In the genomic region with DNA sequence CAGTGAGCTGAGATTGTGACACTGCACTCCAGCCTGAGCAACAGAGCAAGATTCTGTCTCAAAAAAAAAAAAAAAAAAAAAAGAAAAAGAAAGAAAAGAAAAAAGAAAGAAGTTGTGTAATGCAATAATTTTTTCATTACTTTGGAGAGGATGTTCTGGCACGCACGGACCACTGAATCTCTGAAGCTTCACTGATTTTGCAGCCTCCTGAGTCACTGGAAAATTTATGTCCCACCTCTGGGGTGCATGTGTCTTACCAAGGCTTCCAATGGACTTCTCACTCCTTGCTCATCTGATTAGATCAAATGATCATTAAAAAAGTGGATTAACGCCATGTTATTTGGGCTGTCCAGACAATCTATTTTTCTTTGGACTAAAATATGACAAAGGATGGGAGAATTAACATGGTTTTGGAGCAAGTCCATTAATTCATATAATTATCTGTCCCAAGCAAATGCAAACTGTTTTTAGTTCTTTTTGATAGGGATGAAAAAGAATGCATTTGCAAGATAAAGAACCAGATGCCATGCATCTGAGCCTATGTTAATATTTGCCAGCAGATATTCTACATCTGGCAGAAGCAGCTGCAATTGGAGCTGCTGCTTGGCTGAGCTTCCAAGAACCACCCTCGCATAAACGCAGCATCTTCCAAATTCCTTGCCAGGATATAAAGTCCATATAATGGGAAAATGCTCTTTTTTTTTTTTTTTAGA, we compare ENCODE assay signal across 24 cellular contexts. TPM values are rescaled to one million over a fixed set of nuclear protein-coding genes. Genes with fewer than 3 reads are reported as not detected.
"Had no signal": no experiment of that assay in that cellular context is flagged by ENCODE, and none has a peak within 500 bp of the region (broad histone marks: within the 10 kb centered on the region; RNA-seq: fewer than 3 reads in every experiment).

No MANE protein-coding gene starts in this region.

- FAIRE-seq: urothelium cell line had no signal

- H3K27ac ChIP-seq: ascending aorta, coronary artery, hepatocyte, lower lobe of right lung, tibial artery had no signal

- H3K9me3 ChIP-seq: ascending aorta, breast epithelium, lower lobe of right lung, tibial artery had no signal

- H3K27ac Mint-ChIP-seq: activated T-cell treated with anti-CD3 and anti-CD28 coated beads, Interleukin-2, amount 50 U/mL, for 72 hours had no signal

- H3K4me3 Mint-ChIP-seq: activated T-cell treated with anti-CD3 and anti-CD28 coated beads, Interleukin-2, amount 50 U/mL, for 72 hours; nephron had no signal

- H3K4me2 ChIP-seq: hepatocyte had no signal

- H3K27me3 ChIP-seq: ascending aorta, breast epithelium, hepatocyte, tibial artery had no signal

- DNase-seq: activated CD4-positive, alpha-beta T cell treated with anti-CD3 and anti-CD28 coated beads, Interleukin-2, amount 50 U/mL, for 1 hour; activated CD8-positive, alpha-beta memory T cell treated with anti-CD3 and anti-CD28 coated beads, Interleukin-2, amount 50 U/mL, for 48 hours; activated effector memory CD4-positive, alpha-beta T cell treated with anti-CD3 and anti-CD28 coated beads, Interleukin-2, amount 50 U/mL, for 16 hours; activated naive CD4-positive, alpha-beta T cell treated with anti-CD3 and anti-CD28 coated beads, Interleukin-2, amount 50 U/mL, for 16 hours; activated T-cell treated with anti-CD3 and anti-CD28 coated beads, Interleukin-2, amount 50 U/mL, for 72 hours; left colon; lower lobe of right lung; retina; stimulated activated CD4-positive, alpha-beta T cell treated with anti-CD3 and anti-CD28 coated beads, Interleukin-12 subunit alpha, Interleukin-12 subunit beta, amount 100 ng/mL, for 4 hours; stimulated activated CD4-positive, alpha-beta T cell treated with anti-CD3 and anti-CD28 coated beads, Interleukin-1b, Interleukin-23, amount 100 ng/mL, for 48 hours; stimulated activated naive CD8-positive, alpha-beta T cell treated with anti-CD3 and anti-CD28 coated beads, Interleukin-15, Interleukin-2, amounts not matched to agents 100 U/mL and 50 U/mL, for 24 hours; substantia nigra; T1000; tibial artery had no signal

- H3K79me2 ChIP-seq: hepatocyte had no signal

- H3K4me3 ChIP-seq: ascending aorta, breast epithelium, coronary artery, hepatocyte, lower lobe of right lung, tibial artery had no signal

- H3K36me3 ChIP-seq: ascending aorta, breast epithelium, lower lobe of right lung, tibial artery had no signal

- ATAC-seq: activated CD4-positive, CD25-positive, alpha-beta regulatory T cell treated with anti-CD3 and anti-CD28 coated beads, Interleukin-2, amount 50 U/mL, for 24 hours; activated T-cell treated with anti-CD3 and anti-CD28 coated beads, Interleukin-2, amount 50 U/mL, for 72 hours; left colon; stimulated activated naive CD8-positive, alpha-beta T cell treated with anti-CD3 and anti-CD28 coated beads, Interleukin-15, Interleukin-2, amounts not matched to agents 100 U/mL and 50 U/mL, for 24 hours had no signal

- H3K4me1 ChIP-seq: ascending aorta, breast epithelium, lower lobe of right lung, tibial artery had no signal

- H3K9me3 Mint-ChIP-seq: activated T-cell treated with anti-CD3 and anti-CD28 coated beads, Interleukin-2, amount 50 U/mL, for 72 hours; nephron had no signal

- H2AFZ ChIP-seq: hepatocyte had no signal

RNA-seq across cellular contexts. Expression of a gene that starts 10.0 kb away (rescaled TPM):
- total RNA-seq: activated T-cell treated with anti-CD3 and anti-CD28 coated beads, Interleukin-2, amount 50 U/mL, for 72 hours; ascending aorta; glomerular endothelial cell; T-helper 1 cell treated with Interleukin-12 subunit alpha and Interleukin-12 subunit beta and Interleukin-4 antibody, amounts not matched to agents 30 ng/mL and 1 ng/mL, for 36 hours had no signal

RNA-seq across cellular contexts. Expression of a gene that starts 51.4 kb away (rescaled TPM):
- total RNA-seq: activated T-cell treated with anti-CD3 and anti-CD28 coated beads, Interleukin-2, amount 50 U/mL, for 72 hours; ascending aorta; breast epithelium; glomerular endothelial cell; hepatocyte; left colon; lower lobe of right lung; T-helper 1 cell treated with Interleukin-12 subunit alpha and Interleukin-12 subunit beta and Interleukin-4 antibody, amounts not matched to agents 30 ng/mL and 1 ng/mL, for 36 hours had no signal
- polyA plus RNA-seq: esophagus, hepatocyte had no signal
